1 cellular context compared by ENCODE assay signal in genomic region chr1:200738733-200739498, GRCh38.
TF ChIP-seq lines count a peak whose summit lies in the region.

TSS of gene CAMSAP2 (plus strand) at chr1:200738893. CDS start at chr1:200739828, 935 bp downstream.

TF ChIP-seq in K562, 482 proteins besides CTCF, POLR2A, EP300 and RAD21 (continued from another document):
- TF ChIP-seq CCNT2 (IDR thresholded peaks at IDR 0.05; ENCODE audit: borderline replicate concordance, extremely low read depth, insufficient read length, low read depth, low read length) = peak; percentile 72
- no peak for TF ChIP-seq XRCC3 (IDR thresholded peaks at IDR 0.05)
- no peak for TF ChIP-seq GATAD2B (IDR thresholded peaks at IDR 0.05; ENCODE audit: borderline replicate concordance)
- TF ChIP-seq PURB (CRISPR knock-in tag; IDR thresholded peaks at IDR 0.05; ENCODE audit: low read depth) = no peak
- TF ChIP-seq BACH1 (tag; IDR thresholded peaks at IDR 0.05) = no peak
- no peak for TF ChIP-seq MCM5 (IDR thresholded peaks at IDR 0.05; ENCODE audit: low read depth)
- TF ChIP-seq, protein P1, sequence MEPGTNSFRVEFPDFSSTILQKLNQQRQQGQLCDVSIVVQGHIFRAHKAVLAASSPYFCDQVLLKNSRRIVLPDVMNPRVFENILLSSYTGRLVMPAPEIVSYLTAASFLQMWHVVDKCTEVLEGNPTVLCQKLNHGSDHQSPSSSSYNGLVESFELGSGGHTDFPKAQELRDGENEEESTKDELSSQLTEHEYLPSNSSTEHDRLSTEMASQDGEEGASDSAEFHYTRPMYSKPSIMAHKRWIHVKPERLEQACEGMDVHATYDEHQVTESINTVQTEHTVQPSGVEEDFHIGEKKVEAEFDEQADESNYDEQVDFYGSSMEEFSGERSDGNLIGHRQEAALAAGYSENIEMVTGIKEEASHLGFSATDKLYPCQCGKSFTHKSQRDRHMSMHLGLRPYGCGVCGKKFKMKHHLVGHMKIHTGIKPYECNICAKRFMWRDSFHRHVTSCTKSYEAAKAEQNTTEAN (CRISPR knock-in tag; IDR thresholded peaks at IDR 0.05) = no peak
- peak; percentile 31 for TF ChIP-seq MEIS2 (IDR thresholded peaks at IDR 0.05; ENCODE audit: partially characterized antibody)
- TF ChIP-seq MED1 (CRISPR knock-in tag; IDR thresholded peaks at IDR 0.05; ENCODE audit: borderline replicate concordance) = no peak
- TF ChIP-seq GMEB1 (CRISPR knock-in tag; IDR thresholded peaks at IDR 0.05) = no peak
- no peak for TF ChIP-seq STAT5B (CRISPR knock-in tag; IDR thresholded peaks at IDR 0.05)
- TF ChIP-seq U2AF2 (optimal IDR thresholded peaks at IDR 0.05; ENCODE audit: low read depth, low read length) = no peak
- TF ChIP-seq, protein P2, sequence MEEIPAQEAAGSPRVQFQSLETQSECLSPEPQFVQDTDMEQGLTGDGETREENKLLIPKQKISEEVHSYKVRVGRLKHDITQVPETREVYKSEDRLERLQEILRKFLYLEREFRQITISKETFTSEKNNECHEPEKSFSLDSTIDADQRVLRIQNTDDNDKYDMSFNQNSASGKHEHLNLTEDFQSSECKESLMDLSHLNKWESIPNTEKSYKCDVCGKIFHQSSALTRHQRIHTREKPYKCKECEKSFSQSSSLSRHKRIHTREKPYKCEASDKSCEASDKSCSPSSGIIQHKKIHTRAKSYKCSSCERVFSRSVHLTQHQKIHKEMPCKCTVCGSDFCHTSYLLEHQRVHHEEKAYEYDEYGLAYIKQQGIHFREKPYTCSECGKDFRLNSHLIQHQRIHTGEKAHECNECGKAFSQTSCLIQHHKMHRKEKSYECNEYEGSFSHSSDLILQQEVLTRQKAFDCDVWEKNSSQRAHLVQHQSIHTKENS (CRISPR knock-in tag; IDR thresholded peaks at IDR 0.05) = no peak
- TF ChIP-seq TBP (optimal IDR thresholded peaks at IDR 0.05; ENCODE audit: low read depth, low read length) = no peak
TF ChIP-seq in K562: peak in this region for 91.
